In genomic region chr12:48084066-48084465, GRCh38 we compare ENCODE assay signal across 9 cellular contexts. TPM values are rescaled to one million over a fixed set of nuclear protein-coding genes. Genes with fewer than 3 reads are reported as not detected.
DNase-seq lines count a peak whose midpoint lies in the region; ATAC-seq, FAIRE-seq and TF ChIP-seq lines count a peak whose summit lies in the region.
"Had no signal": no experiment of that assay in that cellular context is flagged by ENCODE, and none has a peak within 500 bp of the region (broad histone marks: within the 10 kb centered on the region; RNA-seq: fewer than 3 reads in every experiment).

No MANE protein-coding gene starts in this region.

- no peaks in the 10 kb centered on the region; the same call in 1 of the 2 replicates for H3K79me2 ChIP-seq in GM23248 (ENCODE audit: insufficient read depth)
- no peaks in the 10 kb centered on the region for H3K79me2 ChIP-seq in hepatocyte

- ATAC-seq in A549: peak in 1 of 2 experiments; percentile 46; a peak in 1 of 6 replicates

- no peaks in the 10 kb centered on the region for H3K9me2 ChIP-seq in GM23248 (ENCODE audit: insufficient read depth)
- H3K9me2 ChIP-seq in hepatocyte (replicated peaks; ENCODE audit: insufficient read depth): no peaks in the 10 kb centered on the region

- peak; percentile 43 for TF ChIP-seq CTCF in A549 (IDR thresholded peaks at IDR 0.05)
- peak; percentile 48 for TF ChIP-seq CTCF in hepatocyte (IDR thresholded peaks at IDR 0.05; ENCODE audit: poor library complexity)
- TF ChIP-seq CTCF in Peyer's patch (IDR thresholded peaks at IDR 0.05): peak in 3 of 6 experiments; percentile 34 to 42 (median 42)

- peaks cover 8% of the 10 kb centered on the region; the same call in 1 of the 2 replicates for H3F3A ChIP-seq in GM23248 (ENCODE audit: insufficient read depth)

- no peak for TF ChIP-seq POLR2A in A549 (IDR thresholded peaks at IDR 0.05; ENCODE audit: low read length)
- TF ChIP-seq POLR2A in Peyer's patch (IDR thresholded peaks at IDR 0.05): no peak

- H3K27me3 ChIP-seq in GM23248 (replicated peaks; ENCODE audit: insufficient read depth) (no peaks in the 10 kb centered on the region), adipocyte (replicated peaks; ENCODE audit: control insufficient read depth, insufficient read depth, low read length) (no peaks in the 10 kb centered on the region), hepatocyte (no peaks in the 10 kb centered on the region), Peyer's patch (no peaks in the 10 kb centered on the region)

- DNase-seq in A549 (ENCODE audit: low read depth in 1 of 2, low spot score in 1 of 2) (peak in 1 of 2 experiments; percentile 34), GM23248 (peak; percentile 58), adipocyte (ENCODE audit: low read depth) (peak; percentile 37), hepatocyte (ENCODE audit: low spot score) (peak; percentile 18), middle frontal gyrus (ENCODE audit: extremely low spot score, low spot score) (no peak), Peyer's patch (no peak), LoVo (ENCODE audit: low spot score) (no peak)
- no peak for DNase-seq in activated effector memory CD4-positive, alpha-beta T cell treated with anti-CD3 and anti-CD28 coated beads, Interleukin-2, amount 50 U/mL, for 16 hours
- DNase-seq: GOT3 had no signal

- WGBS in A549 (ENCODE audit: missing lambda C conversion rate): 87% methylated on average over 1 of the region's 1 CpG
- WGBS in GM23248 (ENCODE audit: low coverage in 1 of 2, low lambda C conversion rate in 2 of 2, missing lambda C conversion rate in 2 of 2), 2 experiments: 29 to 37% methylated on average over 1 of the region's 1 CpG
- WGBS in hepatocyte (ENCODE audit: low lambda C conversion rate, missing lambda C conversion rate): 72% methylated on average over 1 of the region's 1 CpG

- H3K4me3 ChIP-seq in A549 (no peak overlapping the region), GM23248 (no peak overlapping the region), adipocyte (ENCODE audit: low read length) (no peak overlapping the region), hepatocyte (no peak overlapping the region), Peyer's patch (no peak overlapping the region)

- H3K9ac ChIP-seq in GM23248 (no peak overlapping the region), adipocyte (ENCODE audit: low read length) (no peak overlapping the region)

- no peaks in the 10 kb centered on the region for H3K4me1 ChIP-seq in A549
- peaks cover 9% of the 10 kb centered on the region for H3K4me1 ChIP-seq in GM23248 (ENCODE audit: insufficient read depth)
- H3K4me1 ChIP-seq in adipocyte (ENCODE audit: control insufficient read depth, insufficient read depth, low read length): peaks cover 13% of the 10 kb centered on the region
- no peaks in the 10 kb centered on the region for H3K4me1 ChIP-seq in hepatocyte (ENCODE audit: insufficient read depth)
- no peaks in the 10 kb centered on the region for H3K4me1 ChIP-seq in Peyer's patch

- no peak for TF ChIP-seq EP300 in A549 (IDR thresholded peaks at IDR 0.05)

- POLR2A ChIA-PET in A549 (lab: Yijun Ruan, JAX): no interaction called here

- H3K36me3 ChIP-seq in GM23248 (ENCODE audit: low read depth) (peaks cover 30% of the 10 kb centered on the region), adipocyte (ENCODE audit: control insufficient read depth, insufficient read depth, low read length, severe bottlenecking) (peaks cover 44% of the 10 kb centered on the region), hepatocyte (replicated peaks; ENCODE audit: insufficient read depth, low read depth) (no peaks in the 10 kb centered on the region), Peyer's patch (peaks cover 0 to 75% (median 0%) of the 10 kb centered on the region in 3 donors)

- peak; percentile 38 to 52 for TF ChIP-seq RAD21 in A549 (conservative IDR thresholded peaks at IDR 0.05 in 1 of 2, IDR thresholded peaks at IDR 0.05 in 1 of 2)

- H3K4me2 ChIP-seq in A549 (no peak overlapping the region), GM23248 (ENCODE audit: unreplicated experiment) (no peak overlapping the region), hepatocyte (no peak overlapping the region)

- H2AFZ ChIP-seq in GM23248: no peak overlapping the region
- H2AFZ ChIP-seq in hepatocyte: no peak overlapping the region

- CTCF ChIA-PET in A549 (lab: Yijun Ruan, JAX): interaction anchor here (0.6 to 2.2 kb wide), 16 partner anchors 9 to 536 kb away, joined by 3 to 11 read pairs (median 4); partner anchors contain the start of genes ASB8 and PFKM

- H3K27ac ChIP-seq in A549 (no peak overlapping the region), GM23248 (no peak overlapping the region), hepatocyte (no peak overlapping the region), Peyer's patch (no peak overlapping the region)

- no peak for FAIRE-seq in A549 (lab: Jason Lieb, UNC)

- no peaks in the 10 kb centered on the region for H3K9me3 ChIP-seq in A549
- H3K9me3 ChIP-seq in GM23248 (ENCODE audit: low read depth): no peaks in the 10 kb centered on the region
- H3K9me3 ChIP-seq in adipocyte (ENCODE audit: control insufficient read depth, low read length): no peaks in the 10 kb centered on the region
- no peaks in the 10 kb centered on the region for H3K9me3 ChIP-seq in hepatocyte (ENCODE audit: low read depth)
- no peaks in the 10 kb centered on the region for H3K9me3 ChIP-seq in Peyer's patch

- H4K20me1 ChIP-seq in GM23248 (ENCODE audit: insufficient read depth) (no peaks in the 10 kb centered on the region), hepatocyte (ENCODE audit: insufficient read depth, poor library complexity, severe bottlenecking) (no peaks in the 10 kb centered on the region)

- in situ Hi-C loops in GM23248 (cut with MboI): no loop called here

TF ChIP-seq in A549, 52 proteins besides CTCF, POLR2A, EP300 and RAD21:
- TF ChIP-seq HEYL (CRISPR knock-in tag; IDR thresholded peaks at IDR 0.05) (no peak), SMC3 (IDR thresholded peaks at IDR 0.05) (peak; percentile 48; the same call in 2 of the 3 replicates)
TF ChIP-seq in A549: peak in this region for 1.

RNA-seq across cellular contexts. Expression of gene SENP1, which starts 21.8 kb away (rescaled TPM):
- 49.2 and 49.3 TPM in 2 replicates for polyA plus RNA-seq in A549 (2011; rRNA removed)
- polyA plus RNA-seq in A549 (2012; cell fraction: cytosol; rRNA removed): 8.3 and 9.0 TPM in 2 replicates
- polyA plus RNA-seq in A549 (2012; cell fraction: nucleus; rRNA removed): 4.0 and 5.2 TPM in 2 replicates
- polyA plus RNA-seq in A549 (2017; fragmentation: RNase III; extraction: RNeasy Plus Mini Kit Qiagen cat#74134 plus additional on column Dnase treatment): 11.9 to 16.1 TPM (median 13.9 TPM) in 3 replicates
- 33.4 and 37.1 TPM in 2 replicates for polyA minus RNA-seq in A549 (2011; rRNA and poly(A)+ RNA removed)
- total RNA-seq in GM23248 (2014; rRNA removed; shearing (Covaris generic)): 15.3 and 28.6 TPM in 2 replicates
- polyA plus RNA-seq in GM23248 (2016; fragmentation: Nextera tagmentation; extraction: Ambion mirVana): 6.1 and 6.7 TPM in 2 replicates
- 14.4 and 16.9 TPM in 2 replicates for total RNA-seq in hepatocyte
- 3.9 and 5.0 TPM in 2 replicates for polyA plus RNA-seq in hepatocyte
- 10 to 100 TPM; 11.0 to 37.1 (median 16.9) TPM for total RNA-seq in Peyer's patch

RNA-seq across cellular contexts. Expression of gene PFKM, which starts 35.1 kb away (rescaled TPM):
- 43.0 and 45.5 TPM in 2 replicates for polyA plus RNA-seq in A549 (2011; rRNA removed)
- 37.6 and 41.1 TPM in 2 replicates for polyA plus RNA-seq in A549 (2012; cell fraction: cytosol; rRNA removed)
- polyA plus RNA-seq in A549 (2012; cell fraction: nucleus; rRNA removed): 59.0 and 76.6 TPM in 2 replicates
- 36.2 to 42.1 TPM (median 41.1 TPM) in 3 replicates for polyA plus RNA-seq in A549 (2017; fragmentation: RNase III; extraction: RNeasy Plus Mini Kit Qiagen cat#74134 plus additional on column Dnase treatment)
- 42.5 and 61.3 TPM in 2 replicates for polyA minus RNA-seq in A549 (2011; rRNA and poly(A)+ RNA removed)
- total RNA-seq in GM23248 (2014; rRNA removed; shearing (Covaris generic)): 35.8 and 41.1 TPM in 2 replicates
- polyA plus RNA-seq in GM23248 (2016; fragmentation: Nextera tagmentation; extraction: Ambion mirVana): 27.6 and 28.8 TPM in 2 replicates
- 45.6 and 49.1 TPM in 2 replicates for total RNA-seq in hepatocyte
- 51.9 and 57.0 TPM in 2 replicates for polyA plus RNA-seq in hepatocyte
- total RNA-seq in Peyer's patch: 10 to 100 TPM in 3 of 4 donors, 1 to 10 TPM in 1; 10.0 to 38.0 (median 27.0) TPM

Comparison
In these comparisons a context has a peak if more than half of its experiments do, and no peak if none do; other contexts are left out.
1. DNase-seq: peak in GM23248 (single experiment), adipocyte (single experiment) and hepatocyte (single experiment); none in middle frontal gyrus (single experiment), activated effector memory CD4-positive, alpha-beta T cell treated with anti-CD3 and anti-CD28 coated beads, Interleukin-2, amount 50 U/mL, for 16 hours (single experiment), Peyer's patch (0 of 3) and LoVo (single experiment).